Comparison of ENCODE assay signal across 41 cellular contexts in genomic region chr13:60425332-60425731, GRCh38.
"Had no signal": no experiment of that assay in that cellular context is flagged by ENCODE, and none has a peak within 500 bp of the region (broad histone marks: within the 10 kb centered on the region; RNA-seq: fewer than 3 reads in every experiment).

No MANE protein-coding gene starts in this region.

- H3K27ac Mint-ChIP-seq: activated B cell treated with CpG ODN at 0.5 μM for 24 hours; activated CD4-positive, alpha-beta memory T cell treated with anti-CD3 and anti-CD28 coated beads for 36 hours; activated naive CD8-positive, alpha-beta T cell treated with anti-CD3 and anti-CD28 coated beads, Interleukin-2, amount 10 ng/mL, durations not matched to agents 7 days and 5 days had no signal

- H3K27me3 Mint-ChIP-seq: activated B cell treated with CpG ODN at 0.5 μM for 24 hours; activated CD4-positive, alpha-beta memory T cell treated with anti-CD3 and anti-CD28 coated beads for 36 hours; activated naive CD8-positive, alpha-beta T cell treated with anti-CD3 and anti-CD28 coated beads, Interleukin-2, amount 10 ng/mL, durations not matched to agents 7 days and 5 days; activated T-helper 17 cell treated with anti-CD3 and anti-CD28 coated beads, Interleukin-2, amount 50 U/mL, for 72 hours; central memory CD8-positive, alpha-beta T cell had no signal

- H3K4me2 ChIP-seq: PC-9 had no signal

- H3K9me3 Mint-ChIP-seq: activated B cell treated with CpG ODN at 0.5 μM for 24 hours; activated T-cell treated with anti-CD3 and anti-CD28 coated beads, Interleukin-2, amount 50 U/mL, for 72 hours; activated T-helper 17 cell treated with anti-CD3 and anti-CD28 coated beads, Interleukin-2, amount 50 U/mL, for 72 hours; central memory CD8-positive, alpha-beta T cell had no signal

- H3K4me3 Mint-ChIP-seq: activated B cell treated with CpG ODN at 0.5 μM for 24 hours; activated CD4-positive, alpha-beta memory T cell treated with anti-CD3 and anti-CD28 coated beads for 36 hours; activated naive CD8-positive, alpha-beta T cell treated with anti-CD3 and anti-CD28 coated beads, Interleukin-2, amount 10 ng/mL, durations not matched to agents 7 days and 5 days; activated T-helper 17 cell treated with anti-CD3 and anti-CD28 coated beads, Interleukin-2, amount 50 U/mL, for 72 hours; central memory CD8-positive, alpha-beta T cell had no signal

- H3K27ac ChIP-seq: ascending aorta, cardiac muscle cell, colonic mucosa, PC-9, RWPE1, VCaP had no signal

- ATAC-seq: activated T-cell treated with anti-CD3 and anti-CD28 coated beads, Interleukin-2, amount 50 U/mL, for 72 hours; activated T-helper 17 cell treated with anti-CD3 and anti-CD28 coated beads, Interleukin-2, amount 50 U/mL, for 72 hours; Right ventricle myocardium inferior; SK-N-SH treated with all-trans-retinoic acid at 6 μM for 48 hours had no signal

- H3K4me1 ChIP-seq: colonic mucosa had no signal

- DNase-seq: activated B cell treated with CpG ODN at 0.5 μM for 24 hours; activated CD4-positive, alpha-beta memory T cell treated with anti-CD3 and anti-CD28 coated beads for 36 hours; activated CD4-positive, alpha-beta T cell treated with anti-CD3 and anti-CD28 coated beads for 4 hours; activated CD4-positive, alpha-beta T cell treated with anti-CD3 and anti-CD28 coated beads, Interleukin-2, amount 50 U/mL, for 1 hour; activated CD4-positive, CD25-positive, alpha-beta regulatory T cell treated with anti-CD3 and anti-CD28 coated beads, Interleukin-2, amount 50 U/mL, for 72 hours; activated effector memory CD4-positive, alpha-beta T cell treated with anti-CD3 and anti-CD28 coated beads, Interleukin-2, amount 50 U/mL, for 16 hours; activated naive CD4-positive, alpha-beta T cell; activated naive CD4-positive, alpha-beta T cell treated with anti-CD3 and anti-CD28 coated beads, Interleukin-2, amount 50 U/mL, for 16 hours; activated naive CD8-positive, alpha-beta T cell treated with anti-CD3 and anti-CD28 coated beads, Interleukin-2, amount 10 ng/mL, durations not matched to agents 7 days and 5 days; activated T-cell treated with anti-CD3 and anti-CD28 coated beads, Interleukin-2, amount 50 U/mL, for 1 hour; activated T-cell treated with anti-CD3 and anti-CD28 coated beads, Interleukin-2, amount 50 U/mL, for 72 hours; amygdala; colonic mucosa; Karpas-422; MG63; MV-4-11; NCI-H1092; NCI-H1417; NCI-H146; NCI-H187; NCI-H2029 treated with DMSO at 0.1 percent for 48 hours; NCI-H2107; NCI-H2171; NCI-H510A; NCI-H526; NCI-H774; NK-92 treated with Interleukin-12 subunit alpha and Interleukin-12 subunit beta, amount 100 ng/mL, for 24 hours; PC-9; SIG-M5; SW 1271; T-helper 1 cell; T-helper 2 cell; T-helper 9 cell had no signal

- H3K36me3 ChIP-seq: ascending aorta, cardiac muscle cell, colonic mucosa, MG63 had no signal

- H3K9me3 ChIP-seq: ascending aorta, colonic mucosa, MG63 had no signal

- H3K4me3 ChIP-seq: ascending aorta, cardiac muscle cell, colonic mucosa, MG63, PC-9 had no signal

- H3K27me3 ChIP-seq: ascending aorta, cardiac muscle cell, colonic mucosa, MG63 had no signal

- H2AFZ ChIP-seq: PC-9 had no signal
